In the genomic region with DNA sequence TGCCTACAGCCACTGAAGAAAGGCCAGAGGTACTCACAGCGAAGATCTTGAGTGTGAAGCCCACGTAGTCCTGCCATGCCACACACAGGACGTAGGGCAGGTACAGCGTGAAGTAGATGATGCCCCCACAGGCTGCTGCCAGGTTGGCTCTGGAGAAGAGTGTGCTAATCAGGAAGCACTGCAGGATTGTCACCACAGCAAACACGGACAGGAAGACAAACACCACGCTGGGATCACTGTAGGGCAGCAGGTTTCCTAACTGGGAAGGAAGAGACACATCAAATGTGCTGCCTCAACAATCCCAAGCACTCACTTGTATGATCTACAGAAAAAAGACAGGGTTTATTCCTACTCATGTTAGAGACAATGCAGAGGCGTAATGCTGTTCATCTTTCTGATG, we compare ENCODE assay signal across 18 cellular contexts.
"Had no signal": no experiment of that assay in that cellular context is flagged by ENCODE, and none has a peak within 500 bp of the region (broad histone marks: within the 10 kb centered on the region; RNA-seq: fewer than 3 reads in every experiment).

No MANE protein-coding gene starts in this region.

- H3K9me3 Mint-ChIP-seq: activated naive CD4-positive, alpha-beta T cell treated with anti-CD3 and anti-CD28 coated beads, Interleukin-2, amount 50 U/mL, for 24 hours; naive thymus-derived CD8-positive, alpha-beta T cell; neural progenitor cell; stimulated activated naive CD8-positive, alpha-beta T cell treated with anti-CD3 and anti-CD28 coated beads, Interleukin-15, Interleukin-2, amounts not matched to agents 100 ng/mL and 50 ng/mL, for 24 hours; WTC11 had no signal

- H3K27ac ChIP-seq: breast epithelium, lower lobe of right lung, neural progenitor cell, tibial artery had no signal

- H3K4me2 ChIP-seq: neural progenitor cell had no signal

- H3K4me3 Mint-ChIP-seq: activated naive CD4-positive, alpha-beta T cell treated with anti-CD3 and anti-CD28 coated beads, Interleukin-2, amount 50 U/mL, for 24 hours; naive thymus-derived CD8-positive, alpha-beta T cell; neural progenitor cell; stimulated activated naive CD8-positive, alpha-beta T cell treated with anti-CD3 and anti-CD28 coated beads, Interleukin-15, Interleukin-2, amounts not matched to agents 100 ng/mL and 50 ng/mL, for 24 hours; WTC11 had no signal

- H3K27ac Mint-ChIP-seq: naive thymus-derived CD8-positive, alpha-beta T cell; neural progenitor cell; stimulated activated naive CD8-positive, alpha-beta T cell treated with anti-CD3 and anti-CD28 coated beads, Interleukin-15, Interleukin-2, amounts not matched to agents 100 ng/mL and 50 ng/mL, for 24 hours; WTC11 had no signal

- H3K4me1 ChIP-seq: breast epithelium, neural progenitor cell, tibial artery had no signal

- H3K9ac ChIP-seq: neural progenitor cell had no signal

- H2AFZ ChIP-seq: neural progenitor cell had no signal

- H3K36me3 ChIP-seq: neural progenitor cell had no signal

- H3K27me3 ChIP-seq: breast epithelium, neural progenitor cell, tibial artery had no signal

- H3K4me3 ChIP-seq: breast epithelium, lower lobe of right lung, neural progenitor cell, tibial artery had no signal

- H3K4me1 Mint-ChIP-seq: activated naive CD4-positive, alpha-beta T cell treated with anti-CD3 and anti-CD28 coated beads, Interleukin-2, amount 50 U/mL, for 24 hours; neural progenitor cell; WTC11 had no signal

- H3K27me3 Mint-ChIP-seq: activated naive CD4-positive, alpha-beta T cell treated with anti-CD3 and anti-CD28 coated beads, Interleukin-2, amount 50 U/mL, for 24 hours; naive thymus-derived CD8-positive, alpha-beta T cell; stimulated activated naive CD8-positive, alpha-beta T cell treated with anti-CD3 and anti-CD28 coated beads, Interleukin-15, Interleukin-2, amounts not matched to agents 100 ng/mL and 50 ng/mL, for 24 hours had no signal

- DNase-seq: activated gamma-delta T cell treated with Interleukin-2 at 50 U/mL for 16 hours; activated T-cell treated with anti-CD3 and anti-CD28 coated beads, Interleukin-2, amount 50 U/mL, for 1 hour; cortex of kidney; effector CD4-positive, alpha-beta T cell; hypothalamus; lower lobe of right lung; naive thymus-derived CD8-positive, alpha-beta T cell; retina; stimulated activated CD4-positive, alpha-beta T cell treated with anti-CD3 and anti-CD28 coated beads, Interleukin-12 subunit alpha, Interleukin-12 subunit beta, amount 100 ng/mL, for 4 hours; stimulated activated CD4-positive, alpha-beta T cell treated with anti-CD3 and anti-CD28 coated beads, Interleukin-4, amount 100 ng/mL, for 4 hours; T-helper 9 cell; tibial artery had no signal

- H3K9me3 ChIP-seq: breast epithelium, lower lobe of right lung, tibial artery had no signal

- ATAC-seq: esophagus mucosa; lower lobe of right lung; naive thymus-derived CD8-positive, alpha-beta T cell; WTC11 had no signal
